ENCODE assay signal across 1 cellular context in genomic region chr3:175338775-175339535, GRCh38.
A peak's percentile ranks its signal among the peaks of the same experiment; 100 is the strongest.
TF ChIP-seq lines count a peak whose summit lies in the region.

No MANE protein-coding gene starts in this region.

TF ChIP-seq in liver, 16 proteins besides CTCF, POLR2A, EP300 and RAD21 (continued from another document):
- TF ChIP-seq YY1 (IDR thresholded peaks at IDR 0.05) (peak; percentile 66), FOXA1 (IDR thresholded peaks at IDR 0.05) (peak; percentile 71), REST (IDR thresholded peaks at IDR 0.05) (peak; percentile 45), NR2F2 (IDR thresholded peaks at IDR 0.05) (no peak)
